Comparison of ENCODE assay signal across 1 cellular context in the genomic region with DNA sequence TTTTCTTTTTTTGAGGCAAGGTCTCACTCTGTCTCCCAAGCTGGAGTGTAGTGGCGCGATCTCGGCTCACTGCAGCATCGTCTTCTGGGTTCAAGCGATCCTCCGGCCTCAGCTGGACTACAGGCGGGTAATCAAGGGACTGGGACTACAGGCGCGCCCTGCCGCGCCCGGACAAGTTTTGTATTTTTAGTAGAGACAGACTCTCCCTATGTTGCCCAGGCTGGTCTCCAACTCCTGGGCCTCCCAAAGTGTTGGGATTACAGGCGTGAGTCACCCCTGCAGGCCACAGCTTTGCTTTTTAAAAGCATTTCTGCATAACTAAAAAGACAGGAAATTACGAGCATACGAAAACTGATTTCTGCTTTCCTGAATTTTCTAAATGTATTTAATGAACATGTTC.
TF ChIP-seq lines count a peak whose summit lies in the region.

No MANE protein-coding gene starts in this region.

TF ChIP-seq in GM23338, 12 proteins besides CTCF, POLR2A, EP300 and RAD21 (continued from another document):
- no peak for TF ChIP-seq NANOG (IDR thresholded peaks at IDR 0.05; ENCODE audit: borderline replicate concordance)
- no peak for TF ChIP-seq ZNF114 (CRISPR knock-in tag; IDR thresholded peaks at IDR 0.05)
- no peak for TF ChIP-seq CREB1 (CRISPR knock-in tag; IDR thresholded peaks at IDR 0.05; ENCODE audit: low read depth)
- TF ChIP-seq, protein P1, sequence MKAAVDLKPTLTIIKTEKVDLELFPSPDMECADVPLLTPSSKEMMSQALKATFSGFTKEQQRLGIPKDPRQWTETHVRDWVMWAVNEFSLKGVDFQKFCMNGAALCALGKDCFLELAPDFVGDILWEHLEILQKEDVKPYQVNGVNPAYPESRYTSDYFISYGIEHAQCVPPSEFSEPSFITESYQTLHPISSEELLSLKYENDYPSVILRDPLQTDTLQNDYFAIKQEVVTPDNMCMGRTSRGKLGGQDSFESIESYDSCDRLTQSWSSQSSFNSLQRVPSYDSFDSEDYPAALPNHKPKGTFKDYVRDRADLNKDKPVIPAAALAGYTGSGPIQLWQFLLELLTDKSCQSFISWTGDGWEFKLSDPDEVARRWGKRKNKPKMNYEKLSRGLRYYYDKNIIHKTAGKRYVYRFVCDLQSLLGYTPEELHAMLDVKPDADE (IDR thresholded peaks at IDR 0.05), result no peak
